8 cellular contexts compared by ENCODE assay signal in the genomic region with DNA sequence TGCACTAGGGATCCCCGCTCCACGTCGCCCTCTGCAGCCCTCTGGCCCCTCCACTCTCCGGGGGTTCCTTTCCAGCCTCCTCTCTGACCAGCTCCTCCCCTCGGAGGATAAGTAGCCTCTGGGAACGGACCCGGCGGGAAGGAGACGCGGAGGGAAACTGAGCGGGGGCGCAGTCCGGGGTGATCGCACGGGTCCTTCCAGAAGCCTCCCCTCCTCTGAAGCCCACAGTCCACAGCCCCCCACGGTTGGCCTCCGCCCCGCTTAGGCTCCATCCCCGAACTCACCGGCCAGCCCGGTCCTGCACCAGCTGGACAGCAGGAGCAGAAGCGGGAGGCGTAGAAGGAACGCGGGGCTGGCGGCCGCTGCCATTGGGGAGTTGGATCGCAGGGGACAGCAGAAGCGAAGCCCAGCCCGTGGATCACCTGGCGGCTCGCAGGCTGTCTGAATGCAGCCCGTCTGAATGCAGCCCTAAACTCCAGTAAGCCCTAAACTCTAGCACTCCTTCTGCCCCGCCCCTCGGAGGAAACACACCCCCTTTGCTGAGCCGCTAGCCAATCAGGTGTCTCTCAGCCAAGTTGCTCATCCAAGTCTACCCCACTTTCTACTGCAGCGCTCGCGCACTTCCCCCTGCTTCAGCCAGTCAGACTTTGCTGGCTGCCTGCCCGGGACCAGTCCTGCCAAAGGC. TPM values are rescaled to one million over a fixed set of nuclear protein-coding genes. Genes with fewer than 3 reads are reported as not detected.
DNase-seq lines count a peak whose midpoint lies in the region; ATAC-seq and TF ChIP-seq lines count a peak whose summit lies in the region.

A gene with protein sequence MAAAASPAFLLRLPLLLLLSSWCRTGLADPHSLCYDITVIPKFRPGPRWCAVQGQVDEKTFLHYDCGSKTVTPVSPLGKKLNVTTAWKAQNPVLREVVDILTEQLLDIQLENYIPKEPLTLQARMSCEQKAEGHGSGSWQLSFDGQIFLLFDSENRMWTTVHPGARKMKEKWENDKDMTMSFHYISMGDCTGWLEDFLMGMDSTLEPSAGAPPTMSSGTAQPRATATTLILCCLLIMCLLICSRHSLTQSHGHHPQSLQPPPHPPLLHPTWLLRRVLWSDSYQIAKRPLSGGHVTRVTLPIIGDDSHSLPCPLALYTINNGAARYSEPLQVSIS (minus strand): TSS at position 480 of the 685 bp plus-strand sequence. CDS start 111 bp downstream, at position 369.

- peaks cover 4% of the 10 kb centered on the region for H3K4me1 ChIP-seq in parathyroid adenoma
- H3K4me1 ChIP-seq in thoracic aorta (ENCODE audit: control insufficient read depth in 1 of 2, low read depth in 2 of 2), result peaks cover 4 to 14% of the 10 kb centered on the region in 2 donors

- POLR2A ChIA-PET in GM10248 (lab: Yijun Ruan, JAX), result no interaction called here

- H2AFZ ChIP-seq in parathyroid adenoma, result peak within 1 kb of the TSS; percentile 91

- peak within 1 kb of the TSS; percentile 93 for H3K4me2 ChIP-seq in parathyroid adenoma (ENCODE audit: low read length)

- CTCF ChIA-PET in GM10248 (lab: Yijun Ruan, JAX), result interaction anchor here (2.9 kb wide), 1 partner anchor 18 kb away, joined by 12 read pairs; no protein-coding TSS in a partner anchor

- H3K27ac ChIP-seq in parathyroid adenoma (no peak within 1 kb of the TSS), thoracic aorta (no peak within 1 kb of the TSS)

- H3K4me3 ChIP-seq in parathyroid adenoma (ENCODE audit: low read depth, low read length), result peak within 1 kb of the TSS; percentile 46
- H3K4me3 ChIP-seq in thoracic aorta, result peak within 1 kb of the TSS; percentile 69

- peaks cover 80% of the 10 kb centered on the region for H3K27me3 Mint-ChIP-seq in T-helper 2 cell treated with Interferon-gamma antibody and Interleukin-4, amounts not matched to agents 5 μg/mL and 100 μg/mL, for 36 hours (ENCODE audit: low read depth)

- no peak for TF ChIP-seq POLR2A in GM18505 (IDR thresholded peaks at IDR 0.05; ENCODE audit: borderline replicate concordance, extremely low read depth, insufficient read depth, insufficient read length)

- H3K36me3 Mint-ChIP-seq in T-helper 2 cell treated with Interferon-gamma antibody and Interleukin-4, amounts not matched to agents 5 μg/mL and 100 μg/mL, for 36 hours (ENCODE audit: low read depth), result no peaks in the 10 kb centered on the region

- peaks cover 12% of the 10 kb centered on the region for H3K4me1 Mint-ChIP-seq in T-helper 2 cell treated with Interferon-gamma antibody and Interleukin-4, amounts not matched to agents 5 μg/mL and 100 μg/mL, for 36 hours (ENCODE audit: low read depth)

- H3K9me3 Mint-ChIP-seq in T-helper 2 cell treated with Interferon-gamma antibody and Interleukin-4, amounts not matched to agents 5 μg/mL and 100 μg/mL, for 36 hours, result no peaks in the 10 kb centered on the region

- H3K4me3 Mint-ChIP-seq in T-helper 2 cell treated with Interferon-gamma antibody and Interleukin-4, amounts not matched to agents 5 μg/mL and 100 μg/mL, for 36 hours, result peak within 1 kb of the TSS; percentile 85

- TF ChIP-seq CTCF in GM10248 (IDR thresholded peaks at IDR 0.05; ENCODE audit: control extremely low read depth, extremely low read depth, low read depth, missing control alignments) (no peak), parathyroid adenoma (IDR thresholded peaks at IDR 0.05) (no peak), thoracic aorta (IDR thresholded peaks at IDR 0.05) (no peak)

- DNase-seq in GM10248 (ENCODE audit: extremely low spot score) (peak; percentile 67), MV-4-11 (lab: John Stamatoyannopoulos, UW) (peak; percentile 92), amygdala (lab: John Stamatoyannopoulos, UW) (peak in 52 of 56 donors; percentile 4 to 83 (median 54)), left cardiac atrium (peak; percentile 92), thoracic aorta (ENCODE audit: low spot score) (peak; percentile 79)
- DNase-seq in T-helper 2 cell treated with Interferon-gamma antibody and Interleukin-4, amounts not matched to agents 5 μg/mL and 100 μg/mL, for 36 hours (ENCODE audit: low spot score), result peak; percentile 78

- ATAC-seq in left cardiac atrium, result peak; percentile 87 to 94
- peak; percentile 82 for ATAC-seq in thoracic aorta (ENCODE audit: insufficient number of reproducible peaks, low FRiP score, low read depth)
- ATAC-seq in GM18505 (IDR thresholded peaks at IDR 0.05; ENCODE audit: unreplicated experiment), result no peak

- H3K27me3 ChIP-seq in parathyroid adenoma (ENCODE audit: control insufficient read depth, insufficient read depth, low read length) (no peaks in the 10 kb centered on the region), thoracic aorta (replicated peaks; ENCODE audit: insufficient read depth) (no peaks in the 10 kb centered on the region)

- no peak within 1 kb of the TSS for H3K9ac ChIP-seq in parathyroid adenoma

- no peaks in the 10 kb centered on the region for H3K9me3 ChIP-seq in parathyroid adenoma (ENCODE audit: control insufficient read depth, low read length)
- no peaks in the 10 kb centered on the region for H3K9me3 ChIP-seq in thoracic aorta

- H3K27ac Mint-ChIP-seq in T-helper 2 cell treated with Interferon-gamma antibody and Interleukin-4, amounts not matched to agents 5 μg/mL and 100 μg/mL, for 36 hours, result no peak within 1 kb of the TSS

- H3K36me3 ChIP-seq in parathyroid adenoma (ENCODE audit: control insufficient read depth, insufficient read depth, low read length), result no peaks in the 10 kb centered on the region
- H3K36me3 ChIP-seq in thoracic aorta, result no peaks in the 10 kb centered on the region

- no peaks in the 10 kb centered on the region for H3K79me2 ChIP-seq in parathyroid adenoma

- intact Hi-C loops in left cardiac atrium (cut with DNase I), result loop anchor here in 1 of 2 donors (5.0 kb wide), 1 partner anchor 90 kb away; no protein-coding TSS in a partner anchor

RNA-seq across cellular contexts. Expression of the gene that starts here (rescaled TPM):
- total RNA-seq in left cardiac atrium (1 to 10 TPM in 1 of 2 donors, under 1 TPM in 1; 0.55 to 1.1 TPM), thoracic aorta (not detected)

Comparison
In these comparisons a context has a peak if more than half of its experiments do, and no peak if none do; other contexts are left out.
1. Peak in DNase-seq, ATAC-seq and H3K4me3 ChIP-seq in thoracic aorta; RNA of the gene not detected or under 1 TPM.